Comparison of ENCODE assay signal across 8 cellular contexts in the genomic region with DNA sequence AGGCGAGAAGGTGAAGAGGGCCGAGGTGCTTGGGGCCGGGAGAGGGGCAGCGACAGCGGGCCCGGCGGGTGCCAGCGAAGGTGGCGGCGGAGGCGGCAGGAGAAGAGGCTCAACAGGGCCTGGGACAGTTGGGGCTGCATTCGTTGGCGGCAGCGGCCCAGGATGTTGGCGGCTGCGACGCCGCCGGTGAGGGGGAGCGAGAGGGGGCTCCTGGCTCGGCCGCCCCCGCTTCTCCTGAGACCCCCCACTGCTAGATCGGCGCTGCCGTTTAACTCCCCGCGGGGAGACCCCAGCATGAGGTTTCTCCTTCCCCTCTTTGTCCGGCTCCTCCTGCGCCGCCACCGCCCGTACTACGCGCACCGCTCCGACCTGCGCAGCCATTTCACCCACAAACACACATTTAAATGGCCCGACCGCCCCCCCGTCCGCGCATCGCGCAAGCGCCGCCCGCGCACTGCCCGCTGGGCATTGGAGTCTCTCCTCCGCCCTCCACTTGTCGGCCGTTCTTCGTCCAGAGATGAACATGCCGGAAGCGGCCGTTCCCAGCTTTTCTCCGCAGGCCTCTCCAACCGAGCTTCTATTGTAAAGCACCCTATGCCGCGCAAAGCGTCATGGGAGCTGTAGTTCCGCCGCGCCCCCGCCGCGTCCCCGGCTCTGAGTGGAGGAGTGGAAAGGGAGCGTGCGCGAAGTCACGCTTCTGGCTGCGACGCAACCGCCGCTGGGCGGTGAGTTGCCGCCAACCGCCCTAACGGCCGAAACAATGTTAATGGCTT. TPM values are rescaled to one million over a fixed set of nuclear protein-coding genes. Genes with fewer than 3 reads are reported as not detected.
DNase-seq lines count a peak whose midpoint lies in the region; ATAC-seq and TF ChIP-seq lines count a peak whose summit lies in the region.

RSBN1 (minus strand) TSS at position 589 of the 773 bp plus-strand sequence; CDS start at position 525, 64 bp downstream.

- no peak within 1 kb of the TSS for H2AK5ac ChIP-seq in trophoblast cell (ENCODE audit: low read length)

- H2BK120ac ChIP-seq in trophoblast cell (ENCODE audit: insufficient read depth, low read length, poor library complexity) = peak within 1 kb of the TSS; percentile 21

- TF ChIP-seq EP300 in transverse colon (IDR thresholded peaks at IDR 0.05; ENCODE audit: low read depth) = peak; percentile 26

- H3K79me1 ChIP-seq in trophoblast cell (ENCODE audit: low read length) = peaks cover 4% of the 10 kb centered on the region

- peak within 1 kb of the TSS; percentile 65 for H4K91ac ChIP-seq in trophoblast cell (ENCODE audit: low read depth, low read length)

- intact Hi-C loops in transverse colon (cut with DNase I; ENCODE audit: low total_unique reads) = no loop called here

- peak within 1 kb of the TSS; percentile 36 for H3K18ac ChIP-seq in trophoblast cell (ENCODE audit: low read length)

- TF ChIP-seq POLR2A in transverse colon (IDR thresholded peaks at IDR 0.05) = peak; percentile 98

- no peaks in the 10 kb centered on the region for H3K27me3 ChIP-seq in adipocyte (replicated peaks; ENCODE audit: control insufficient read depth, insufficient read depth, low read length)
- no peaks in the 10 kb centered on the region for H3K27me3 ChIP-seq in cardiac muscle cell
- no peaks in the 10 kb centered on the region for H3K27me3 ChIP-seq in trophoblast cell (ENCODE audit: insufficient read depth, low read length)
- no peaks in the 10 kb centered on the region for H3K27me3 ChIP-seq in transverse colon

- DNase-seq in NCI-H1436 (lab: John Stamatoyannopoulos, UW) (peak; percentile 98), T follicular helper cell (ENCODE audit: low read depth) (peak; percentile 97), adipocyte (ENCODE audit: low read depth) (peak; percentile 100), cardiac muscle cell (ENCODE audit: low read depth in 1 of 2, low spot score in 1 of 2) (peak; percentile 99 to 100), trophoblast cell (peak; percentile 100), transverse colon (peak; percentile 99)

- H3K36me3 ChIP-seq in adipocyte (ENCODE audit: control insufficient read depth, insufficient read depth, low read length, severe bottlenecking) (no peaks in the 10 kb centered on the region), cardiac muscle cell (no peaks in the 10 kb centered on the region), trophoblast cell (ENCODE audit: control insufficient read depth in 1 of 2, insufficient read depth in 2 of 2, low read length in 2 of 2) (no peaks in the 10 kb centered on the region), transverse colon (no peaks in the 10 kb centered on the region)

- peaks cover 7% of the 10 kb centered on the region for H3K79me2 ChIP-seq in trophoblast cell (ENCODE audit: control insufficient read depth, insufficient read depth, low read length, poor library complexity)

- H3K9me3 ChIP-seq in adipocyte (ENCODE audit: control insufficient read depth, low read length) (no peaks in the 10 kb centered on the region), cardiac muscle cell (ENCODE audit: low read depth) (no peaks in the 10 kb centered on the region), trophoblast cell (ENCODE audit: insufficient read depth, low read depth, low read length) (no peaks in the 10 kb centered on the region), transverse colon (no peaks in the 10 kb centered on the region)

- H3K9ac ChIP-seq in adipocyte (ENCODE audit: low read length) = peak within 1 kb of the TSS; percentile 94
- peak within 1 kb of the TSS; percentile 75 for H3K9ac ChIP-seq in trophoblast cell (ENCODE audit: low read length)

- H3K23ac ChIP-seq in trophoblast cell (ENCODE audit: low read length) = no peak within 1 kb of the TSS

- H3K4ac ChIP-seq in trophoblast cell (ENCODE audit: low read depth, low read length) = peak within 1 kb of the TSS; percentile 22

- H4K8ac ChIP-seq in trophoblast cell (ENCODE audit: low read depth, low read length) = peak within 1 kb of the TSS; percentile 76

- H2BK12ac ChIP-seq in trophoblast cell (ENCODE audit: low read length) = no peak within 1 kb of the TSS

- H2AFZ ChIP-seq in trophoblast cell (ENCODE audit: insufficient read depth, low read length, poor library complexity) = peak within 1 kb of the TSS; percentile 67

- ATAC-seq in HG02798 (IDR thresholded peaks at IDR 0.05; ENCODE audit: poor library complexity, unreplicated experiment) = peak; percentile 96

- in situ Hi-C loops in transverse colon (cut with MboI; ENCODE audit: low pct_ligation_motif_present in 1 of 4, low pct_unique_long_range_greater_than_20kb in 1 of 4, low sequenced_read_pairs in 3 of 4) = loop anchor here in 1 of 4 donors (25.0 kb wide), 1 partner anchor 675 kb away; no protein-coding TSS in a partner anchor

- H3K4me3 ChIP-seq in GM12875 (ENCODE audit: low read depth, low read length) (peak within 1 kb of the TSS; percentile 77), adipocyte (ENCODE audit: low read length) (peak within 1 kb of the TSS; percentile 91), cardiac muscle cell (peak within 1 kb of the TSS; percentile 59), trophoblast cell (ENCODE audit: low read depth, low read length) (peak within 1 kb of the TSS; percentile 98), transverse colon (peak within 1 kb of the TSS; percentile 90 to 98 (median 96))

- WGBS in trophoblast cell (ENCODE audit: extremely low coverage, insufficient coverage, insufficient read length) = no CpG with 5 or more reads among the region's 82 CpGs
- 0% methylated on average over 2 to 66 of the region's 82 CpGs for WGBS in transverse colon (ENCODE audit: low coverage in 1 of 2), 2 donors

- peak within 1 kb of the TSS; percentile 17 for H2BK5ac ChIP-seq in trophoblast cell (ENCODE audit: low read depth, low read length, poor library complexity)

- peak within 1 kb of the TSS; percentile 1 for H3K14ac ChIP-seq in trophoblast cell (ENCODE audit: low read length)

- peak within 1 kb of the TSS; percentile 82 for H3K4me2 ChIP-seq in trophoblast cell (ENCODE audit: low read length)

- H4K12ac ChIP-seq in trophoblast cell (ENCODE audit: low read depth, low read length) = peak within 1 kb of the TSS; percentile 63

- TF ChIP-seq CTCF in GM12875 (IDR thresholded peaks at IDR 0.05; ENCODE audit: borderline replicate concordance, insufficient read depth, low read depth, low read length) = no peak
- no peak for TF ChIP-seq CTCF in cardiac muscle cell (IDR thresholded peaks at IDR 0.05; ENCODE audit: low read depth, low read length)
- peak in 3 of 5 experiments; percentile 16 to 46 (median 27) for TF ChIP-seq CTCF in transverse colon (IDR thresholded peaks at IDR 0.05)

- H3K4me1 ChIP-seq in adipocyte (ENCODE audit: control insufficient read depth, insufficient read depth, low read length) (peaks cover 26% of the 10 kb centered on the region), cardiac muscle cell (ENCODE audit: low read depth) (peaks cover 13% of the 10 kb centered on the region), trophoblast cell (ENCODE audit: control insufficient read depth in 1 of 2, insufficient read depth in 2 of 2, low read length in 2 of 2) (no peaks in the 10 kb centered on the region), transverse colon (peaks cover 8 to 44% (median 26%) of the 10 kb centered on the region in 4 donors)

- peak within 1 kb of the TSS; percentile 86 for H3K27ac ChIP-seq in cardiac muscle cell
- H3K27ac ChIP-seq in trophoblast cell (ENCODE audit: low read depth, low read length) = peak within 1 kb of the TSS; percentile 46
- peak within 1 kb of the TSS; percentile 98 to 100 (median 98) for H3K27ac ChIP-seq in transverse colon

RNA-seq across cellular contexts. Expression of gene RSBN1, which starts in this region (rescaled TPM):
- 18.0 and 27.3 TPM in 2 replicates for total RNA-seq in cardiac muscle cell
- 12.7 and 18.8 TPM in 2 replicates for polyA plus RNA-seq in cardiac muscle cell
- 5.7 TPM in 2 replicates for polyA plus RNA-seq in trophoblast cell (2013)
- total RNA-seq in transverse colon = 10 to 100 TPM; 26.6 to 42.7 (median 31.8) TPM

Comparison
In these comparisons a context has a peak if more than half of its experiments do, and no peak if none do; other contexts are left out.
1. Peak in every context shown above with its lines: DNase-seq, ATAC-seq, H3K4me3 ChIP-seq and H3K27ac ChIP-seq.
2. CTCF ChIP-seq: peak in transverse colon (3 of 5); none in GM12875 (single experiment) and cardiac muscle cell (single experiment).
3. H3K27ac ChIP-seq: peak in every context shown above with its lines; median percentile 98 in transverse colon; 86 in cardiac muscle cell; 46 in trophoblast cell.